17 cellular contexts compared by ENCODE assay signal in genomic region chr9:84331119-84331791, GRCh38. TPM values are rescaled to one million over a fixed set of nuclear protein-coding genes. Genes with fewer than 3 reads are reported as not detected.
DNase-seq lines count a peak whose midpoint lies in the region; ATAC-seq and TF ChIP-seq lines count a peak whose summit lies in the region.
"Had no signal": no experiment of that assay in that cellular context is flagged by ENCODE, and none has a peak within 500 bp of the region (broad histone marks: within the 10 kb centered on the region; RNA-seq: fewer than 3 reads in every experiment).

No MANE protein-coding gene starts in this region.

- H3K79me2 ChIP-seq in PC-3 (ENCODE audit: low read length) = no peaks in the 10 kb centered on the region
- H3K79me2 ChIP-seq: parathyroid adenoma had no signal

- H3K36me3 ChIP-seq in PC-3 (ENCODE audit: low read depth, low read length) (no peaks in the 10 kb centered on the region; the same call in 1 of the 2 replicates), gastrocnemius medialis (no peaks in the 10 kb centered on the region)
- H3K36me3 ChIP-seq: vagina had no signal

- H3K27ac Mint-ChIP-seq in Calu3 (ENCODE audit: unreplicated experiment) = peak overlapping the region; percentile 79
- H3K27ac Mint-ChIP-seq: memory B cell had no signal

- H3K4me2 ChIP-seq in PC-3 (ENCODE audit: low read length) = peak overlapping the region; percentile 37; the same call in 1 of the 2 replicates

- no peaks in the 10 kb centered on the region for H3K27me3 ChIP-seq in PC-3 (ENCODE audit: low read length)
- no peaks in the 10 kb centered on the region for H3K27me3 ChIP-seq in gastrocnemius medialis
- H3K27me3 ChIP-seq: vagina had no signal

- peak overlapping the region; percentile 17 for H3K4me3 Mint-ChIP-seq in Calu3 (ENCODE audit: low read depth, unreplicated experiment)
- H3K4me3 Mint-ChIP-seq: memory B cell had no signal

- BruUV-seq in Calu3 (replicated peaks; lab: Mats Ljungman, UMichigan) (no TSS peak), PC-3 (replicated peaks; lab: Mats Ljungman, UMichigan) (no TSS peak)

- H3F3A ChIP-seq in PC-3 (ENCODE audit: low read length, unreplicated experiment) = no peaks in the 10 kb centered on the region

- ATAC-seq in PC-3 (no peak), omental fat pad (ENCODE audit: low FRiP score) (peak; percentile 88), HG03108 (IDR thresholded peaks at IDR 0.05; ENCODE audit: unreplicated experiment) (no peak), gastrocnemius medialis (no peak), HG03354 (IDR thresholded peaks at IDR 0.05; ENCODE audit: poor library complexity, severe bottlenecking, unreplicated experiment) (no peak)
- ATAC-seq: activated CD4-positive, CD25-positive, alpha-beta regulatory T cell treated with anti-CD3 and anti-CD28 coated beads, Interleukin-2, amount 50 U/mL, for 24 hours had no signal

- H3K4me3 ChIP-seq in PC-3 (ENCODE audit: low read length) = no peak overlapping the region
- no peak overlapping the region for H3K4me3 ChIP-seq in fibroblast of pulmonary artery (replicated peaks; ENCODE audit: low read depth, low read length)
- H3K4me3 ChIP-seq in gastrocnemius medialis = no peak overlapping the region
- H3K4me3 ChIP-seq: vagina had no signal

- no peak for TF ChIP-seq CTCF in Calu3 (IDR thresholded peaks at IDR 0.05; ENCODE audit: unreplicated experiment)
- TF ChIP-seq CTCF in PC-3 (conservative IDR thresholded peaks at IDR 0.05; ENCODE audit: low read depth, low read length) = no peak
- TF ChIP-seq CTCF in fibroblast of pulmonary artery (IDR thresholded peaks at IDR 0.05; ENCODE audit: low read length, missing control alignments) = no peak
- no peak for TF ChIP-seq CTCF in omental fat pad (IDR thresholded peaks at IDR 0.05)
- no peak for TF ChIP-seq CTCF in gastrocnemius medialis (IDR thresholded peaks at IDR 0.05 in 4 of 5, conservative IDR thresholded peaks at IDR 0.05 in 1 of 5)

- H2AFZ ChIP-seq in PC-3 (ENCODE audit: low read length) = peak overlapping the region; percentile 57
- H2AFZ ChIP-seq: parathyroid adenoma had no signal

- H3K9ac ChIP-seq in PC-3 (ENCODE audit: low read length) = no peak overlapping the region
- H3K9ac ChIP-seq: parathyroid adenoma had no signal

- H3K9me3 ChIP-seq in PC-3 (ENCODE audit: low read length) (no peaks in the 10 kb centered on the region), gastrocnemius medialis (no peaks in the 10 kb centered on the region)
- H3K9me3 ChIP-seq: vagina had no signal

- no peak for TF ChIP-seq POLR2A in gastrocnemius medialis (IDR thresholded peaks at IDR 0.05)

- no peaks in the 10 kb centered on the region for H3K27me3 Mint-ChIP-seq in Calu3 (ENCODE audit: unreplicated experiment)

- peaks cover 10% of the 10 kb centered on the region for H3K4me1 ChIP-seq in PC-3 (ENCODE audit: insufficient read depth, low read length)
- no peaks in the 10 kb centered on the region for H3K4me1 ChIP-seq in gastrocnemius medialis
- H3K4me1 ChIP-seq: parathyroid adenoma had no signal

- intact Hi-C loops in Calu3 (cut with micrococcal nuclease; ENCODE audit: unreplicated experiment) (no loop called here), PC-3 (cut with micrococcal nuclease) (no loop called here), gastrocnemius medialis (cut with DNase I; ENCODE audit: low total_unique reads) (no loop called here)

- no peaks in the 10 kb centered on the region for H3K9me3 Mint-ChIP-seq in Calu3 (ENCODE audit: low read depth, unreplicated experiment)

- peak; percentile 37 for DNase-seq in Calu3
- peak; percentile 75 for DNase-seq in PC-3
- DNase-seq in fibroblast of pulmonary artery (ENCODE audit: low read depth) = peak; percentile 39
- DNase-seq in omental fat pad (ENCODE audit: low spot score) = no peak
- no peak for DNase-seq in activated CD4-positive, alpha-beta T cell treated with anti-CD3 and anti-CD28 coated beads, Interleukin-2, amount 50 U/mL, for 4 hours
- DNase-seq in gastrocnemius medialis = no peak
- DNase-seq: activated T-cell treated with anti-CD3 and anti-CD28 coated beads, Interleukin-2, amount 50 U/mL, for 1 hour; dermis blood vessel endothelial cell; DMS79 treated with DMSO at 0.1 percent for 48 hours; NCI-H2171 treated with DMSO at 0.1 percent for 48 hours; stimulated activated CD4-positive, alpha-beta T cell treated with anti-CD3 and anti-CD28 coated beads, Interleukin-2, amount 100 ng/mL, for 24 hours had no signal

- H3K4me1 Mint-ChIP-seq in Calu3 (ENCODE audit: low read depth, unreplicated experiment) = peaks cover 23% of the 10 kb centered on the region
- H3K4me1 Mint-ChIP-seq: memory B cell had no signal

- POLR2A ChIA-PET in PC-3 (lab: Charles Lee; ENCODE audit: unreplicated experiment) = no interaction called here

- H3K27ac ChIP-seq in PC-3 (ENCODE audit: low read length) (0 out of 2 replicates have a peak overlapping the region, but pooled peaks have one; percentile 8), gastrocnemius medialis (no peak overlapping the region)
- H3K27ac ChIP-seq: parathyroid adenoma, vagina had no signal

- CTCF ChIA-PET in Calu3 (lab: Charles Lee) (interaction anchor here (0.7 kb wide), 1 partner anchor 1145 kb away, joined by 3 read pairs; no protein-coding TSS in a partner anchor), PC-3 (lab: Charles Lee) (no interaction called here)

- H4K20me1 ChIP-seq in PC-3 (ENCODE audit: low read length) = no peaks in the 10 kb centered on the region

- in situ Hi-C loops in gastrocnemius medialis (cut with MboI; ENCODE audit: low sequenced_read_pairs in 4 of 4) = no loop called here

- no peaks in the 10 kb centered on the region for H3K9me2 ChIP-seq in PC-3 (replicated peaks; ENCODE audit: low read length)

- H3K36me3 Mint-ChIP-seq in Calu3 (ENCODE audit: insufficient read depth, unreplicated experiment) = peaks cover 4% of the 10 kb centered on the region

RNA-seq across cellular contexts. Expression of gene SLC28A3, which starts 9.3 kb away (rescaled TPM):
- total RNA-seq in Calu3 (2022) (10.7 and 18.3 TPM in 2 replicates), PC-3 (2014; rRNA removed) (not detected in 2 replicates), omental fat pad (10 to 100 TPM in 2 of 4 donors, 1 to 10 TPM in 1, under 1 TPM in 1; 0.32 to 25.6 (median 12.0) TPM), gastrocnemius medialis (under 1 TPM in 1 of 4 donors, not detected in 3; 0.23 TPM)
- total RNA-seq: dermis blood vessel endothelial cell had no signal

Comparison
In these comparisons a context has a peak if more than half of its experiments do, and no peak if none do; other contexts are left out.
1. DNase-seq: peak in Calu3 (single experiment), PC-3 (single experiment) and fibroblast of pulmonary artery (single experiment); none in omental fat pad (single experiment), activated CD4-positive, alpha-beta T cell treated with anti-CD3 and anti-CD28 coated beads, Interleukin-2, amount 50 U/mL, for 4 hours (0 of 2) and gastrocnemius medialis (0 of 2).